Comparison of ENCODE assay signal across 24 cellular contexts in the genomic region with DNA sequence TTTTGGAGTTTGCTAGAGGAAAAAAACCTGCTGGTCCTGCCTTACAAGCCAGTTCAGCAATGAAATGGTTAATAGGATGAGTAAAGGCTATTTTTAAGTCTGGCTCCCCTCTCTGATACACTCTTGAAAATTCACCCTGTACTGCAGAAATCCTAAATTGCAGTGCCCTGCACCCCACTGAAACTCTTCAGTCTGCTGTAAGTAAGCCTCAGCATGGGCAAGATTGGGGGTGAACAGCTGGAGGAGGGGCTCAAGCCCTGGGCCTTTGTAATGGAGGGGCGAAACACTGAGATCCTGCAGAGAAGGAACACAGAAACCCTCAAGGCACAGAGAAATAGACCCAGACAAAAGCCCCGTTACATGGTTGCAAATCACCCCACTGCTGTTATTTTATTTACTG. TPM values are rescaled to one million over a fixed set of nuclear protein-coding genes. Genes with fewer than 3 reads are reported as not detected.
A peak's percentile ranks its signal among the peaks of the same experiment; 100 is the strongest.
DNase-seq lines count a peak whose midpoint lies in the region; TF ChIP-seq lines count a peak whose summit lies in the region.
"Had no signal": no experiment of that assay in that cellular context is flagged by ENCODE, and none has a peak within 500 bp of the region (broad histone marks: within the 10 kb centered on the region; RNA-seq: fewer than 3 reads in every experiment).

No MANE protein-coding gene starts in this region.

- H3K4ac ChIP-seq in H9 (ENCODE audit: low read depth, low read length) = no peak overlapping the region

- H4K8ac ChIP-seq in H9 (replicated peaks; ENCODE audit: insufficient read length, low read depth, low read length) = no peak overlapping the region

- intact Hi-C loops in dorsolateral prefrontal cortex (cut with DNase I) (loop anchor here in 1 of 2 donors (10.0 kb wide), 1 partner anchor 188 kb away; no protein-coding TSS in a partner anchor), left ventricle myocardium inferior (cut with micrococcal nuclease) (no loop called here), Caco-2 (cut with micrococcal nuclease; ENCODE audit: unreplicated experiment) (no loop called here), posterior vena cava (cut with DNase I) (no loop called here)

- no peaks in the 10 kb centered on the region for H3K23me2 ChIP-seq in H9 (ENCODE audit: insufficient read length, low read depth, low read length, poor library complexity, severe bottlenecking)

- H3K9me3 Mint-ChIP-seq in H9 = no peaks in the 10 kb centered on the region; a peak in 1 of 5 replicates
- no peaks in the 10 kb centered on the region for H3K9me3 Mint-ChIP-seq in Caco-2 (ENCODE audit: unreplicated experiment)
- H3K9me3 Mint-ChIP-seq: activated CD4-positive, alpha-beta T cell treated with anti-CD3 and anti-CD28 coated beads, Interleukin-2, amount 10 ng/mL, durations not matched to agents 7 days and 5 days; IgD-negative memory B cell; memory B cell; stimulated activated naive CD8-positive, alpha-beta T cell treated with anti-CD3 and anti-CD28 coated beads, Interleukin-15, amount 100 ng/mL, for 72 hours had no signal

- CTCF ChIA-PET in Caco-2 (lab: Charles Lee) = no interaction called here

- H3K18ac ChIP-seq in H9 (ENCODE audit: insufficient read length, low read depth, low read length) = no peak overlapping the region

- no peak overlapping the region for H2AK5ac ChIP-seq in H9 (ENCODE audit: insufficient read length, low read length)

- no peak overlapping the region for H3K27ac ChIP-seq in H9 (ENCODE audit: insufficient read length, low read depth, low read length)
- peak overlapping the region in 55 of 59 donors; percentile 17 to 92 (median 67) for H3K27ac ChIP-seq in dorsolateral prefrontal cortex
- H3K27ac ChIP-seq in layer of hippocampus (ENCODE audit: low read depth, low read length) = peak overlapping the region; percentile 35
- H3K27ac ChIP-seq in left ventricle myocardium inferior (replicated peaks) = no peak overlapping the region
- H3K27ac ChIP-seq: prostate gland, upper lobe of left lung had no signal

- no peak overlapping the region for H3K14ac ChIP-seq in H9 (ENCODE audit: insufficient read depth, low read length)

- H2BK20ac ChIP-seq in H9 (ENCODE audit: low read depth, low read length, poor library complexity, severe bottlenecking) = no peak overlapping the region

- H3K27me3 ChIP-seq in H9 (ENCODE audit: insufficient read depth, low read length) (no peaks in the 10 kb centered on the region), dorsolateral prefrontal cortex (peaks cover 0 to 20% (median 0%) of the 10 kb centered on the region in 45 donors), layer of hippocampus (ENCODE audit: control insufficient read depth, insufficient read depth, low read length) (no peaks in the 10 kb centered on the region), left ventricle myocardium inferior (ENCODE audit: low read depth) (peaks cover 78% of the 10 kb centered on the region), Caco-2 (replicated peaks; ENCODE audit: control insufficient read depth, insufficient read depth, low read length) (no peaks in the 10 kb centered on the region)
- H3K27me3 ChIP-seq: upper lobe of left lung had no signal

- H3K36me3 ChIP-seq in left ventricle myocardium inferior (no peaks in the 10 kb centered on the region), Caco-2 (ENCODE audit: control insufficient read depth, insufficient read depth, low read length) (no peaks in the 10 kb centered on the region)
- H3K36me3 ChIP-seq: prostate gland, upper lobe of left lung had no signal

- no peak overlapping the region for H2BK12ac ChIP-seq in H9 (ENCODE audit: insufficient read length, low read depth, low read length)

- H3K9me3 ChIP-seq in H9 (ENCODE audit: control insufficient read depth, low read depth, low read length) (no peaks in the 10 kb centered on the region), left ventricle myocardium inferior (replicated peaks) (no peaks in the 10 kb centered on the region), Caco-2 (no peaks in the 10 kb centered on the region)
- H3K9me3 ChIP-seq: prostate gland, upper lobe of left lung had no signal

- H3K4me1 Mint-ChIP-seq in H9 (peaks cover 62 to 63% of the 10 kb centered on the region in 2 experiments), Caco-2 (ENCODE audit: low read depth, unreplicated experiment) (peaks cover 13% of the 10 kb centered on the region)
- H3K4me1 Mint-ChIP-seq: activated CD4-positive, alpha-beta T cell treated with anti-CD3 and anti-CD28 coated beads, Interleukin-2, amount 10 ng/mL, durations not matched to agents 7 days and 5 days; IgD-negative memory B cell; memory B cell; naive thymus-derived CD8-positive, alpha-beta T cell; stimulated activated naive CD8-positive, alpha-beta T cell treated with anti-CD3 and anti-CD28 coated beads, Interleukin-15, amount 100 ng/mL, for 72 hours had no signal

- peak overlapping the region; percentile 42 to 97 (median 74); a peak in 4 of 7 replicates for H3K27ac Mint-ChIP-seq in H9
- no peak overlapping the region for H3K27ac Mint-ChIP-seq in Caco-2 (ENCODE audit: unreplicated experiment)
- H3K27ac Mint-ChIP-seq: activated CD4-positive, alpha-beta T cell treated with anti-CD3 and anti-CD28 coated beads, Interleukin-2, amount 10 ng/mL, durations not matched to agents 7 days and 5 days; IgD-negative memory B cell; memory B cell; naive thymus-derived CD8-positive, alpha-beta T cell; stimulated activated naive CD8-positive, alpha-beta T cell treated with anti-CD3 and anti-CD28 coated beads, Interleukin-15, amount 100 ng/mL, for 72 hours had no signal

- H3K4me3 Mint-ChIP-seq in H9 (peak overlapping the region in 1 of 2 experiments; percentile 51; a peak in 2 of 5 replicates), Caco-2 (ENCODE audit: unreplicated experiment) (no peak overlapping the region)
- H3K4me3 Mint-ChIP-seq: activated CD4-positive, alpha-beta T cell treated with anti-CD3 and anti-CD28 coated beads, Interleukin-2, amount 10 ng/mL, durations not matched to agents 7 days and 5 days; IgD-negative memory B cell; memory B cell; naive thymus-derived CD8-positive, alpha-beta T cell; stimulated activated naive CD8-positive, alpha-beta T cell treated with anti-CD3 and anti-CD28 coated beads, Interleukin-15, amount 100 ng/mL, for 72 hours had no signal

- H3K9ac ChIP-seq in H9 (ENCODE audit: extremely low read depth, insufficient read length, low read length) = no peak overlapping the region

- no peaks in the 10 kb centered on the region for H4K20me1 ChIP-seq in H9 (ENCODE audit: control insufficient read depth, insufficient read depth, insufficient read length)

- no peak overlapping the region for H3T11ph ChIP-seq in H9 (ENCODE audit: low read length)

- no peaks in the 10 kb centered on the region for H3K79me2 ChIP-seq in H9 (ENCODE audit: insufficient read depth, low read length)

- H3K4me1 ChIP-seq in H9 (ENCODE audit: insufficient read depth, low read length) (peaks cover 11% of the 10 kb centered on the region), left ventricle myocardium inferior (no peaks in the 10 kb centered on the region), Caco-2 (no peaks in the 10 kb centered on the region)
- H3K4me1 ChIP-seq: prostate gland had no signal

- no peak overlapping the region for H2BK120ac ChIP-seq in H9 (ENCODE audit: low read depth, low read length, poor library complexity, severe bottlenecking)

- BruUV-seq in Caco-2 (replicated peaks; lab: Mats Ljungman, UMichigan) = no TSS peak

- DNase-seq in H9 (peak; percentile 74), NCI-H2227 (lab: John Stamatoyannopoulos, UW; ENCODE audit: unreplicated experiment) (peak; percentile 57), dorsolateral prefrontal cortex (no peak), left ventricle myocardium inferior (no peak), AG20443 (ENCODE audit: low spot score) (no peak), Caco-2 (no peak), posterior vena cava (ENCODE audit: low spot score) (no peak)
- DNase-seq: activated CD4-positive, alpha-beta T cell treated with anti-CD3 and anti-CD28 coated beads, Interleukin-2, amount 10 ng/mL, durations not matched to agents 7 days and 5 days; activated CD8-positive, alpha-beta memory T cell treated with anti-CD3 and anti-CD28 coated beads, Interleukin-2, amount 50 U/mL, for 4 hours; activated effector memory CD4-positive, alpha-beta T cell treated with Interleukin-2 at 50 U/mL for 16 hours; glutamatergic neuron; kidney; naive thymus-derived CD8-positive, alpha-beta T cell; NCI-H1417 treated with DMSO at 0.1 percent for 48 hours; Right ventricle myocardium superior; stimulated activated CD4-positive, alpha-beta T cell treated with anti-CD3 and anti-CD28 coated beads, Interleukin-4, amount 100 ng/mL, for 1 hour; stimulated activated naive CD8-positive, alpha-beta T cell treated with anti-CD3 and anti-CD28 coated beads, Interleukin-15, amount 100 ng/mL, for 72 hours; upper lobe of left lung had no signal

- no peaks in the 10 kb centered on the region for H3K79me1 ChIP-seq in H9 (ENCODE audit: insufficient read depth, low read depth, low read length, poor library complexity, severe bottlenecking)

- H2AFZ ChIP-seq in H9 (ENCODE audit: low read length) = no peak overlapping the region

- H3K23ac ChIP-seq in H9 (ENCODE audit: insufficient read length, low read depth, low read length) = no peak overlapping the region

- peak overlapping the region; percentile 66 for H3K4me2 ChIP-seq in H9 (ENCODE audit: insufficient read depth, insufficient read length, low read length)

- H3K27me3 Mint-ChIP-seq in H9 (ENCODE audit: low read depth) (peaks cover 2% of the 10 kb centered on the region; the same call in 1 of the 2 replicates), Caco-2 (ENCODE audit: insufficient read depth, unreplicated experiment) (no peaks in the 10 kb centered on the region)

- WGBS in H9 (ENCODE audit: extremely low coverage, insufficient read length, low lambda C conversion rate) = no CpG with 5 or more reads among the region's 2 CpGs

- TF ChIP-seq CTCF in H9 (conservative IDR thresholded peaks at IDR 0.05) = no peak; the same call in 2 of the 3 replicates
- peak in 1 of 56 donors; percentile 14 for TF ChIP-seq CTCF in dorsolateral prefrontal cortex (IDR thresholded peaks at IDR 0.05 in 54 of 56, conservative IDR thresholded peaks at IDR 0.05 in 2 of 56; ENCODE audit: low read depth in 1 of 56, partially characterized antibody in 56 of 56)
- no peak for TF ChIP-seq CTCF in left ventricle myocardium inferior (IDR thresholded peaks at IDR 0.05; ENCODE audit: borderline replicate concordance)
- TF ChIP-seq CTCF in Caco-2 (IDR thresholded peaks at IDR 0.05; ENCODE audit: insufficient read depth in 1 of 2, low read depth in 1 of 2, low read length in 1 of 2, severe bottlenecking in 1 of 2, unreplicated experiment in 1 of 2) = no peak

- H3K4me3 ChIP-seq in dorsolateral prefrontal cortex (peak overlapping the region in 27 of 59 donors; percentile 2 to 50 (median 19)), left ventricle myocardium inferior (no peak overlapping the region), Caco-2 (ENCODE audit: low read depth, low read length) (no peak overlapping the region)
- H3K4me3 ChIP-seq: prostate gland, upper lobe of left lung had no signal

- no peak overlapping the region for H4K91ac ChIP-seq in H9 (ENCODE audit: insufficient read length, low read depth, low read length)

- H3K36me3 Mint-ChIP-seq in H9 (ENCODE audit: insufficient read depth in 1 of 3, low read depth in 3 of 3) (no peaks in the 10 kb centered on the region), Caco-2 (ENCODE audit: insufficient read depth, unreplicated experiment) (no peaks in the 10 kb centered on the region)
- H3K36me3 Mint-ChIP-seq: IgD-negative memory B cell; memory B cell; naive thymus-derived CD8-positive, alpha-beta T cell had no signal

- H4K5ac ChIP-seq in H9 (ENCODE audit: insufficient read length, low read depth, low read length) = no peak overlapping the region

- no peak overlapping the region for H2BK15ac ChIP-seq in H9 (ENCODE audit: low read depth, low read length)

- no peak overlapping the region for H2BK5ac ChIP-seq in H9 (ENCODE audit: insufficient read length, low read length)

- POLR2A ChIA-PET in Caco-2 (lab: Charles Lee) = no interaction called here

- H3K56ac ChIP-seq in H9 (ENCODE audit: insufficient read length, low read depth, low read length) = no peak overlapping the region

RNA-seq across cellular contexts. Expression of a gene that starts 44.9 kb away (rescaled TPM):
- total RNA-seq in H9 (2021) (307 and 316 TPM in 2 replicates), dorsolateral prefrontal cortex (100 to 1,000 TPM in 10 of 120 experiments, 10 to 100 TPM in 110; 34.2 to 159 (median 72.8) TPM), left ventricle myocardium inferior (0.16 TPM), Caco-2 (2022) (33.4 and 34.1 TPM in 2 replicates), posterior vena cava (under 1 TPM; 0.19 to 0.29 TPM)
- total RNA-seq: activated CD4-positive, alpha-beta T cell treated with anti-CD3 and anti-CD28 coated beads, Interleukin-2, amount 10 ng/mL, durations not matched to agents 7 days and 5 days; MCF 10A; naive thymus-derived CD8-positive, alpha-beta T cell; NCI-H460 had no signal

Comparison
In these comparisons a context has a peak if more than half of its experiments do, and no peak if none do; other contexts are left out.
1. DNase-seq: peak in H9 (single experiment) and NCI-H2227 (single experiment); none in dorsolateral prefrontal cortex (0 of 10), left ventricle myocardium inferior (single experiment), AG20443 (single experiment), Caco-2 (0 of 2) and posterior vena cava (single experiment).
2. H3K27ac ChIP-seq: peak in dorsolateral prefrontal cortex (55 of 59) and layer of hippocampus (single experiment); none in H9 (single experiment) and left ventricle myocardium inferior (single experiment).
3. RNA of a gene that starts 44.9 kb away (total RNA-seq): 307 to 316 TPM in H9, 34.2 to 159 TPM in dorsolateral prefrontal cortex and 33.4 to 34.1 TPM in Caco-2; 0.19 to 0.29 TPM in posterior vena cava and 0.16 TPM in left ventricle myocardium inferior (single experiment); every median in the first group is over 10 times any median in the second.